ENCODE assay signal across 1 cellular context in the genomic region with DNA sequence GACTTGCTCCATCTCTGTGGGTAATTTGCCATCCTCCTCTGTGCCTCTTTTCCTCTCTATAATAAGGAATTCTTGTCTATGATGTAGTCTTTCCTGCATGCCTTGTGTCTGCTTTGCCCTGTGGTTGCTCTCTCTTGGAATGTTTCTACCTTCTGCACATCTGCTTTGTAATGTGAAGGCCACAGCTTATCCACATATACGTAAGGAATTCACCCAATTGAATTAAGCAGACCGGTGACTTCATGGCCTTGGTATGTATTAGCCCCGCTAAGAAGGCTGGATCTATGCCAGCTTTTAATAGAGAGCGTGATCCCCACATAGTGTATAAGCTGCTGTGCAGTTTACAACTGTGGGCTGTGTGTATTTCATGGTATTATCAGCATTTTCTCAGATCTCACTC.
TF ChIP-seq lines count a peak whose summit lies in the region.

No MANE protein-coding gene starts in this region.

TF ChIP-seq in HepG2, 621 proteins besides CTCF, POLR2A, EP300 and RAD21:
- TF ChIP-seq, protein P1, sequence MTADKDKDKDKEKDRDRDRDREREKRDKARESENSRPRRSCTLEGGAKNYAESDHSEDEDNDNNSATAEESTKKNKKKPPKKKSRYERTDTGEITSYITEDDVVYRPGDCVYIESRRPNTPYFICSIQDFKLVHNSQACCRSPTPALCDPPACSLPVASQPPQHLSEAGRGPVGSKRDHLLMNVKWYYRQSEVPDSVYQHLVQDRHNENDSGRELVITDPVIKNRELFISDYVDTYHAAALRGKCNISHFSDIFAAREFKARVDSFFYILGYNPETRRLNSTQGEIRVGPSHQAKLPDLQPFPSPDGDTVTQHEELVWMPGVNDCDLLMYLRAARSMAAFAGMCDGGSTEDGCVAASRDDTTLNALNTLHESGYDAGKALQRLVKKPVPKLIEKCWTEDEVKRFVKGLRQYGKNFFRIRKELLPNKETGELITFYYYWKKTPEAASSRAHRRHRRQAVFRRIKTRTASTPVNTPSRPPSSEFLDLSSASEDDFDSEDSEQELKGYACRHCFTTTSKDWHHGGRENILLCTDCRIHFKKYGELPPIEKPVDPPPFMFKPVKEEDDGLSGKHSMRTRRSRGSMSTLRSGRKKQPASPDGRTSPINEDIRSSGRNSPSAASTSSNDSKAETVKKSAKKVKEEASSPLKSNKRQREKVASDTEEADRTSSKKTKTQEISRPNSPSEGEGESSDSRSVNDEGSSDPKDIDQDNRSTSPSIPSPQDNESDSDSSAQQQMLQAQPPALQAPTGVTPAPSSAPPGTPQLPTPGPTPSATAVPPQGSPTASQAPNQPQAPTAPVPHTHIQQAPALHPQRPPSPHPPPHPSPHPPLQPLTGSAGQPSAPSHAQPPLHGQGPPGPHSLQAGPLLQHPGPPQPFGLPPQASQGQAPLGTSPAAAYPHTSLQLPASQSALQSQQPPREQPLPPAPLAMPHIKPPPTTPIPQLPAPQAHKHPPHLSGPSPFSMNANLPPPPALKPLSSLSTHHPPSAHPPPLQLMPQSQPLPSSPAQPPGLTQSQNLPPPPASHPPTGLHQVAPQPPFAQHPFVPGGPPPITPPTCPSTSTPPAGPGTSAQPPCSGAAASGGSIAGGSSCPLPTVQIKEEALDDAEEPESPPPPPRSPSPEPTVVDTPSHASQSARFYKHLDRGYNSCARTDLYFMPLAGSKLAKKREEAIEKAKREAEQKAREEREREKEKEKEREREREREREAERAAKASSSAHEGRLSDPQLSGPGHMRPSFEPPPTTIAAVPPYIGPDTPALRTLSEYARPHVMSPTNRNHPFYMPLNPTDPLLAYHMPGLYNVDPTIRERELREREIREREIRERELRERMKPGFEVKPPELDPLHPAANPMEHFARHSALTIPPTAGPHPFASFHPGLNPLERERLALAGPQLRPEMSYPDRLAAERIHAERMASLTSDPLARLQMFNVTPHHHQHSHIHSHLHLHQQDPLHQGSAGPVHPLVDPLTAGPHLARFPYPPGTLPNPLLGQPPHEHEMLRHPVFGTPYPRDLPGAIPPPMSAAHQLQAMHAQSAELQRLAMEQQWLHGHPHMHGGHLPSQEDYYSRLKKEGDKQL (CRISPR knock-in tag; IDR thresholded peaks at IDR 0.05; ENCODE audit: low read depth) = no peak
- TF ChIP-seq CREB1 (IDR thresholded peaks at IDR 0.05) (no peak), CREB1 (CRISPR knock-in tag; IDR thresholded peaks at IDR 0.05) (no peak), KMT2B (CRISPR knock-in tag; IDR thresholded peaks at IDR 0.05) (no peak), ZNF510 (CRISPR knock-in tag; IDR thresholded peaks at IDR 0.05; ENCODE audit: low read depth) (no peak)
- TF ChIP-seq, protein P2, sequence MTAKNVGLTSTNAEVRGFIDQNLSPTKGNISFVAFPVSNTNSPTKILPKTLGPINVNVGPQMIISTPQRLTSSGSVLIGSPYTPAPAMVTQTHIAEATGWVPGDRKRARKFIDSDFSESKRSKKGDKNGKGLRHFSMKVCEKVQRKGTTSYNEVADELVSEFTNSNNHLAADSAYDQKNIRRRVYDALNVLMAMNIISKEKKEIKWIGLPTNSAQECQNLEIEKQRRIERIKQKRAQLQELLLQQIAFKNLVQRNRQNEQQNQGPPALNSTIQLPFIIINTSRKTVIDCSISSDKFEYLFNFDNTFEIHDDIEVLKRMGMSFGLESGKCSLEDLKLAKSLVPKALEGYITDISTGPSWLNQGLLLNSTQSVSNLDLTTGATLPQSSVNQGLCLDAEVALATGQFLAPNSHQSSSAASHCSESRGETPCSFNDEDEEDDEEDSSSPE (CRISPR knock-in tag; IDR thresholded peaks at IDR 0.05) = no peak
